Comparison of ENCODE assay signal across 16 cellular contexts in the genomic region with DNA sequence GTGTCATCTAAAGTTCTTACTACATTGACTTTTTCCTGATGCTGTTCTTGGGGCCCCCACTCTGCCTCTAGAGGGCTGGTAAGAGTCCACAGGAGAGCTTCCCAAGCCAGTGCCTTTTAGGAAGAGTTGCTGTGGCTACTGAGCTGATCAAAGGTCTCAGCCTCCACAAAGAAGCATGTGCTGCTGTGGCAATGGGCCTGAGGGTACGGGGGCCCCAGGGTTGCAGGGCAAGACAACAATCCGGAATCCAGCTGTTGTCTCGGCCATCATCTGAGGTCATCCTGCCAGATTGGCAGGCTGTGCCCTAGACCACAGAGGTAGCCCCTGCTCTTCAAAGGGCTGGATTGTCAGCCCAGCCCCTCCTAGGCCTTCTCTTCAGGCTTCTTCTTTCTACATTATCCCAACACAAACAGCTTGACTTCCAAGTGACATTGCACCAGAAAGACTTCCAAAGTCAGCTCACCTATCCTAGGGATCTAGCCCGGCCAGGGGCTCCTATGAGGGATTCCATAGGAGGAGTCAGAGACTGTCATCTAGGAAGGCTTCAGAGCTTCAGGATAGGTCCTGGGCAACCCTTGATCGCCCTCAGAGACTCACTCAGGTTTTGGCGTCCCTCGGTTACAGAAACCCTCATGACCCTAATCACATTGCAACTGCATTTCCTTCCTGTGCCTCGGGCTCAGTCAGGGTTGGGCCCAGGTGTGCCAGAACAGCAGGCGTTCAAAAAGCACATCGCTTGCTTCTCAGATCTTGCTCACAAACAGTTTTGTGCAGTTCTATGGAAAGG. TPM values are rescaled to one million over a fixed set of nuclear protein-coding genes. Genes with fewer than 3 reads are reported as not detected.
DNase-seq lines count a peak whose midpoint lies in the region; ATAC-seq and TF ChIP-seq lines count a peak whose summit lies in the region.
"Had no signal": no experiment of that assay in that cellular context is flagged by ENCODE, and none has a peak within 500 bp of the region (broad histone marks: within the 10 kb centered on the region; RNA-seq: fewer than 3 reads in every experiment).

No MANE protein-coding gene starts in this region.

- H4K8ac ChIP-seq in neuronal stem cell (ENCODE audit: low read depth, low read length): no peak overlapping the region

- H2AFZ ChIP-seq in neuronal stem cell (ENCODE audit: low read length): peak overlapping the region; percentile 56

- H3K79me1 ChIP-seq in neuronal stem cell (ENCODE audit: low read depth, low read length): no peaks in the 10 kb centered on the region

- no peaks in the 10 kb centered on the region for H3K27me3 Mint-ChIP-seq in CD4-positive, alpha-beta T cell

- H3K4ac ChIP-seq in neuronal stem cell (ENCODE audit: low read length): no peak overlapping the region

- no peak overlapping the region for H3K14ac ChIP-seq in neuronal stem cell (ENCODE audit: low read length)

- H3K4me3 ChIP-seq in Jurkat, Clone E6-1 (ENCODE audit: low read length): no peak overlapping the region; the same call in 1 of the 2 replicates
- H3K4me3 ChIP-seq in neuronal stem cell (ENCODE audit: low read length in 2 of 2): no peak overlapping the region
- H3K4me3 ChIP-seq: right lobe of liver had no signal

- ATAC-seq in CD4-positive, alpha-beta T cell (ENCODE audit: poor library complexity): peak; percentile 71

- H2BK15ac ChIP-seq in neuronal stem cell (ENCODE audit: low read length): no peak overlapping the region

- H3K27ac Mint-ChIP-seq in CD4-positive, alpha-beta T cell: peak overlapping the region; percentile 81
- H3K27ac Mint-ChIP-seq: nephron progenitor cell had no signal

- no peak overlapping the region for H3K9ac ChIP-seq in neuronal stem cell (ENCODE audit: low read depth, low read length, poor library complexity)

- H4K91ac ChIP-seq in neuronal stem cell (ENCODE audit: low read depth, low read length, poor library complexity): no peak overlapping the region

- H3K9me3 ChIP-seq in CD4-positive, alpha-beta T cell (ENCODE audit: control insufficient read depth, low read length): no peaks in the 10 kb centered on the region
- no peaks in the 10 kb centered on the region for H3K9me3 ChIP-seq in neuronal stem cell (replicated peaks in 1 of 2; ENCODE audit: control insufficient read depth in 2 of 2, insufficient read depth in 1 of 2, low read depth in 1 of 2, low read length in 2 of 2)
- H3K9me3 ChIP-seq: right lobe of liver had no signal

- CTCF ChIA-PET in CD4-positive, alpha-beta T cell (lab: Charles Lee): no interaction called here

- H3K4me1 ChIP-seq in neuronal stem cell (ENCODE audit: control insufficient read depth in 2 of 2, insufficient read depth in 1 of 2, low read depth in 1 of 2, low read length in 2 of 2): peaks cover 0 to 7% of the 10 kb centered on the region in 2 donors
- H3K4me1 ChIP-seq: right lobe of liver had no signal

- H3K9me3 Mint-ChIP-seq in CD4-positive, alpha-beta T cell: no peaks in the 10 kb centered on the region

- H3K4me2 ChIP-seq in neuronal stem cell (ENCODE audit: insufficient read depth, low read length, poor library complexity, severe bottlenecking): no peak overlapping the region

- no peaks in the 10 kb centered on the region for H3K36me3 Mint-ChIP-seq in CD4-positive, alpha-beta T cell (ENCODE audit: low read depth)

- H3K27me3 ChIP-seq in CD4-positive, alpha-beta T cell (ENCODE audit: control insufficient read depth, insufficient read depth, low read length): no peaks in the 10 kb centered on the region
- no peaks in the 10 kb centered on the region for H3K27me3 ChIP-seq in neuronal stem cell (ENCODE audit: control insufficient read depth in 3 of 3, insufficient read depth in 3 of 3, low read depth in 1 of 3, low read length in 3 of 3)
- H3K27me3 ChIP-seq: brain microvascular endothelial cell, right lobe of liver had no signal

- H2BK5ac ChIP-seq in neuronal stem cell (ENCODE audit: low read length): no peak overlapping the region

- POLR2A ChIA-PET in CD4-positive, alpha-beta T cell (lab: Charles Lee): interaction anchor here (1.2 to 1.6 kb wide), 2 partner anchors 27 to 233 kb away, joined by 3 to 5 read pairs; a partner anchor contains a TSS

- no peak overlapping the region for H3K18ac ChIP-seq in neuronal stem cell (ENCODE audit: low read length)

- WGBS in neuronal stem cell (ENCODE audit: extremely low coverage in 2 of 2, insufficient read length in 2 of 2, insufficient replicate concordance in 1 of 2), 2 donors: no CpG with 5 or more reads among the region's 10 CpGs

- no peaks in the 10 kb centered on the region for H3K36me3 ChIP-seq in neuronal stem cell (replicated peaks in 1 of 2; ENCODE audit: control insufficient read depth in 2 of 2, insufficient read depth in 2 of 2, low read length in 2 of 2)
- H3K36me3 ChIP-seq: brain microvascular endothelial cell, right lobe of liver had no signal

- TF ChIP-seq CTCF in CD4-positive, alpha-beta T cell (IDR thresholded peaks at IDR 0.05): no peak

- H3K4me3 Mint-ChIP-seq in CD4-positive, alpha-beta T cell: no peak overlapping the region
- H3K4me3 Mint-ChIP-seq: nephron progenitor cell had no signal

- peak in 1 of 10 experiments; percentile 3 for DNase-seq in CD4-positive, alpha-beta T cell
- DNase-seq in Jurkat, Clone E6-1 (ENCODE audit: low read depth, low spot score): peak; percentile 72
- DNase-seq in epithelial cell of prostate (ENCODE audit: low read depth, low spot score): no peak
- DNase-seq in neuronal stem cell (ENCODE audit: low spot score): no peak
- DNase-seq in AG08396 (ENCODE audit: low spot score): no peak
- no peak for DNase-seq in NCI-H1417 (lab: John Stamatoyannopoulos, UW)
- no peak for DNase-seq in activated CD4-positive, alpha-beta T cell treated with anti-CD3 and anti-CD28 coated beads, Interleukin-2, amount 50 U/mL, for 1 hour
- no peak for DNase-seq in stimulated activated CD4-positive, alpha-beta T cell treated with anti-CD3 and anti-CD28 coated beads, Interleukin-4, amount 100 ng/mL, for 24 hours
- DNase-seq: activated effector memory CD4-positive, alpha-beta T cell treated with Interleukin-2 at 50 U/mL for 16 hours; brain microvascular endothelial cell; effector CD4-positive, alpha-beta T cell; Karpas-422; NCI-H1436; NCI-H2227 treated with DMSO at 0.1 percent for 48 hours; nephron progenitor cell; right lobe of liver had no signal

- intact Hi-C loops in CD4-positive, alpha-beta T cell (cut with DNase I, micrococcal nuclease): no loop called here

- H3K27ac ChIP-seq in CD4-positive, alpha-beta T cell (ENCODE audit: low read depth, low read length): peak overlapping the region; percentile 21
- peak overlapping the region; percentile 87 for H3K27ac ChIP-seq in epithelial cell of prostate
- H3K27ac ChIP-seq in neuronal stem cell (replicated peaks; ENCODE audit: low read length): no peak overlapping the region
- H3K27ac ChIP-seq: brain microvascular endothelial cell, right lobe of liver had no signal

- peaks cover 11% of the 10 kb centered on the region for H3K4me1 Mint-ChIP-seq in CD4-positive, alpha-beta T cell (ENCODE audit: low read depth)

- H2BK120ac ChIP-seq in neuronal stem cell (ENCODE audit: low read depth, low read length): no peak overlapping the region

- H2BK12ac ChIP-seq in neuronal stem cell (ENCODE audit: low read length): no peak overlapping the region

- no peak overlapping the region for H2AK5ac ChIP-seq in neuronal stem cell (ENCODE audit: low read depth, low read length)

- no peak overlapping the region for H3K23ac ChIP-seq in neuronal stem cell (ENCODE audit: low read depth, low read length, poor library complexity)

RNA-seq across cellular contexts. Expression of a gene that starts 27.7 kb away (rescaled TPM):
- 100 to 1,000 TPM; 160 to 161 TPM for total RNA-seq in CD4-positive, alpha-beta T cell
- 686 TPM for polyA plus RNA-seq in Jurkat, Clone E6-1 (2012; ENCODE audit: insufficient read depth, insufficient read length)
- polyA plus RNA-seq in neuronal stem cell (2013, experiment 1 of 2): 273 TPM
- polyA plus RNA-seq in neuronal stem cell (2013, experiment 2 of 2): 275 TPM
